ENCODE assay signal across 18 cellular contexts in the genomic region with DNA sequence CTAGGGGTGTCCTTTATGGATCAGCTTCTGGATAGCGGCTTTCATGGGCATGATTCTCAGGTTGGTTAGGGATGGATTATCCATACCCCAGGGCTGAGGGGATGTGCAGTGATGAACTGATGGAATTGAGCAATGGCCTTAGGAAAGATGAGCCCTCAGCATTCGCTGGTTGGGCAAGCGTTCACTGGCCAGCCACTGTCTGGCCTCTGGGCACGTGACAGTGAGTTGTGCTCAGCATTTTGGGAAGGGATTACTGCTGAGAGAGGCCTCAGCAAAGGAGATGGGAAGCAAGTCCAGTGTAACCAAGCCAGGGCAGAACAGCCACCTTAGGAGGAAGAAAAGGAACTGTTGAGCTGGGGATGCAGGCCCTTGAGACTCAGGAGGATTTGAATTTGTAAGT. TPM values are rescaled to one million over a fixed set of nuclear protein-coding genes. Genes with fewer than 3 reads are reported as not detected.
DNase-seq lines count a peak whose midpoint lies in the region; ATAC-seq and TF ChIP-seq lines count a peak whose summit lies in the region.
"Had no signal": no experiment of that assay in that cellular context is flagged by ENCODE, and none has a peak within 500 bp of the region (broad histone marks: within the 10 kb centered on the region; RNA-seq: fewer than 3 reads in every experiment).

No MANE protein-coding gene starts in this region.

- TF ChIP-seq CTCF in lower lobe of right lung (IDR thresholded peaks at IDR 0.05): no peak
- no peak for TF ChIP-seq CTCF in spleen (IDR thresholded peaks at IDR 0.05 in 8 of 11, conservative IDR thresholded peaks at IDR 0.05 in 3 of 11)

- H3K9me3 Mint-ChIP-seq in activated naive CD8-positive, alpha-beta T cell (ENCODE audit: low read depth): peaks cover 4% of the 10 kb centered on the region
- H3K9me3 Mint-ChIP-seq in activated naive CD8-positive, alpha-beta T cell treated with anti-CD3 and anti-CD28 coated beads for 36 hours: peaks cover 13% of the 10 kb centered on the region
- H3K9me3 Mint-ChIP-seq in activated CD8-positive, alpha-beta T cell treated with anti-CD3 and anti-CD28 coated beads, Interleukin-2, amount 10 ng/mL, durations not matched to agents 7 days and 5 days (ENCODE audit: insufficient read depth): no peaks in the 10 kb centered on the region

- no peaks in the 10 kb centered on the region for H3K27me3 Mint-ChIP-seq in activated naive CD8-positive, alpha-beta T cell
- no peaks in the 10 kb centered on the region for H3K27me3 Mint-ChIP-seq in activated naive CD8-positive, alpha-beta T cell treated with anti-CD3 and anti-CD28 coated beads for 36 hours
- H3K27me3 Mint-ChIP-seq in activated CD8-positive, alpha-beta T cell treated with anti-CD3 and anti-CD28 coated beads, Interleukin-2, amount 10 ng/mL, durations not matched to agents 7 days and 5 days (ENCODE audit: low read depth): no peaks in the 10 kb centered on the region
- H3K27me3 Mint-ChIP-seq: type B pancreatic cell had no signal

- CTCF ChIA-PET in activated CD8-positive, alpha-beta T cell treated with anti-CD3 and anti-CD28 coated beads, Interleukin-2, amount 10 ng/mL, durations not matched to agents 7 days and 5 days (lab: Charles Lee): interaction anchor here (0.8 to 17.6 kb wide), 3 partner anchors 21 to 84 kb away, joined by 3 to 225 read pairs (median 3); no protein-coding TSS in a partner anchor

- H3K4me3 Mint-ChIP-seq in activated naive CD8-positive, alpha-beta T cell: no peak overlapping the region
- no peak overlapping the region for H3K4me3 Mint-ChIP-seq in activated naive CD8-positive, alpha-beta T cell treated with anti-CD3 and anti-CD28 coated beads for 36 hours
- H3K4me3 Mint-ChIP-seq in activated CD8-positive, alpha-beta T cell treated with anti-CD3 and anti-CD28 coated beads, Interleukin-2, amount 10 ng/mL, durations not matched to agents 7 days and 5 days: no peak overlapping the region
- H3K4me3 Mint-ChIP-seq: activated naive CD4-positive, alpha-beta T cell treated with anti-CD3 and anti-CD28 coated beads for 36 hours; stimulated activated memory B cell treated with anti-CD40 and anti-IgM and Interleukin-4, amounts not matched to agents 10 μg/mL and 1 μg/mL and 100 μg/mL, for 72 hours; type B pancreatic cell had no signal

- no peak for DNase-seq in activated naive CD8-positive, alpha-beta T cell treated with anti-CD3 and anti-CD28 coated beads for 36 hours
- DNase-seq in activated CD8-positive, alpha-beta T cell treated with anti-CD3 and anti-CD28 coated beads, Interleukin-2, amount 10 ng/mL, durations not matched to agents 7 days and 5 days: no peak
- DNase-seq in lower lobe of right lung (peak; percentile 60), spleen (no peak), NCI-H2171 treated with DMSO at 0.1 percent for 48 hours (lab: John Stamatoyannopoulos, UW) (no peak)
- DNase-seq in activated T-cell treated with anti-CD3 and anti-CD28 coated beads, Interleukin-2, amount 50 U/mL, for 48 hours: no peak
- DNase-seq: activated naive CD4-positive, alpha-beta T cell treated with anti-CD3 and anti-CD28 coated beads for 36 hours; brain microvascular endothelial cell; dorsolateral prefrontal cortex; EL; NCI-H1436; NCI-H2227 treated with DMSO at 0.1 percent for 48 hours had no signal

- peaks cover 11% of the 10 kb centered on the region for H3K36me3 Mint-ChIP-seq in activated naive CD8-positive, alpha-beta T cell
- H3K36me3 Mint-ChIP-seq in activated naive CD8-positive, alpha-beta T cell treated with anti-CD3 and anti-CD28 coated beads for 36 hours: peaks cover 28% of the 10 kb centered on the region
- peaks cover 56% of the 10 kb centered on the region for H3K36me3 Mint-ChIP-seq in activated CD8-positive, alpha-beta T cell treated with anti-CD3 and anti-CD28 coated beads, Interleukin-2, amount 10 ng/mL, durations not matched to agents 7 days and 5 days (ENCODE audit: low read depth)

- H3K27me3 ChIP-seq in lower lobe of right lung (ENCODE audit: low read depth) (no peaks in the 10 kb centered on the region), spleen (replicated peaks in 1 of 7) (no peaks in the 10 kb centered on the region)
- H3K27me3 ChIP-seq: brain microvascular endothelial cell, dorsolateral prefrontal cortex, hepatocyte had no signal

- ATAC-seq in activated CD8-positive, alpha-beta T cell treated with anti-CD3 and anti-CD28 coated beads, Interleukin-2, amount 10 ng/mL, durations not matched to agents 7 days and 5 days: no peak
- peak; percentile 31 to 52 for ATAC-seq in lower lobe of right lung
- no peak for ATAC-seq in HG03097 (IDR thresholded peaks at IDR 0.05; ENCODE audit: low FRiP score, unreplicated experiment)
- ATAC-seq: activated CD4-positive, CD25-positive, alpha-beta regulatory T cell treated with anti-CD3 and anti-CD28 coated beads, Interleukin-2, amount 50 U/mL, for 24 hours; stimulated activated memory B cell treated with anti-CD40 and anti-IgM and Interleukin-4, amounts not matched to agents 10 μg/mL and 1 μg/mL and 100 μg/mL, for 72 hours had no signal

- intact Hi-C loops in lower lobe of right lung (cut with DNase I) (no loop called here), spleen (cut with DNase I; ENCODE audit: low total_unique reads) (no loop called here)

- POLR2A ChIA-PET in activated CD8-positive, alpha-beta T cell treated with anti-CD3 and anti-CD28 coated beads, Interleukin-2, amount 10 ng/mL, durations not matched to agents 7 days and 5 days (lab: Charles Lee): interaction anchor here (3.0 to 4.0 kb wide), 2 partner anchors 17 to 23 kb away, joined by 22 to 24 read pairs; a partner anchor contains a TSS

- no peak overlapping the region for H3K27ac ChIP-seq in lower lobe of right lung
- H3K27ac ChIP-seq in spleen: peak overlapping the region in 5 of 8 donors; percentile 33 to 82 (median 76)
- H3K27ac ChIP-seq: hepatocyte had no signal

- H3K9me3 ChIP-seq in lower lobe of right lung: no peaks in the 10 kb centered on the region
- peaks cover 0 to 7% (median 0%) of the 10 kb centered on the region in 8 donors for H3K9me3 ChIP-seq in spleen

- H3K36me3 ChIP-seq in lower lobe of right lung (no peaks in the 10 kb centered on the region), spleen (peaks cover 0 to 34% (median 0%) of the 10 kb centered on the region in 6 donors)
- H3K36me3 ChIP-seq: brain microvascular endothelial cell had no signal

- H3K4me3 ChIP-seq in lower lobe of right lung (no peak overlapping the region), spleen (no peak overlapping the region)
- H3K4me3 ChIP-seq: dorsolateral prefrontal cortex, hepatocyte had no signal

- H3K4me1 ChIP-seq in lower lobe of right lung: peaks cover 31% of the 10 kb centered on the region
- H3K4me1 ChIP-seq in spleen: peaks cover 22 to 100% (median 72%) of the 10 kb centered on the region in 6 donors

- no peak for TF ChIP-seq POLR2A in spleen (IDR thresholded peaks at IDR 0.05)

- H3K4me1 Mint-ChIP-seq in activated naive CD8-positive, alpha-beta T cell (ENCODE audit: low read depth): peaks cover 78% of the 10 kb centered on the region
- H3K4me1 Mint-ChIP-seq in activated naive CD8-positive, alpha-beta T cell treated with anti-CD3 and anti-CD28 coated beads for 36 hours: peaks cover 72% of the 10 kb centered on the region
- H3K4me1 Mint-ChIP-seq in activated CD8-positive, alpha-beta T cell treated with anti-CD3 and anti-CD28 coated beads, Interleukin-2, amount 10 ng/mL, durations not matched to agents 7 days and 5 days (ENCODE audit: low read depth): peaks cover 78% of the 10 kb centered on the region

- H3K27ac Mint-ChIP-seq in activated naive CD8-positive, alpha-beta T cell: peak overlapping the region; percentile 37
- H3K27ac Mint-ChIP-seq in activated naive CD8-positive, alpha-beta T cell treated with anti-CD3 and anti-CD28 coated beads for 36 hours: no peak overlapping the region
- peak overlapping the region; percentile 45 for H3K27ac Mint-ChIP-seq in activated CD8-positive, alpha-beta T cell treated with anti-CD3 and anti-CD28 coated beads, Interleukin-2, amount 10 ng/mL, durations not matched to agents 7 days and 5 days
- H3K27ac Mint-ChIP-seq: activated naive CD4-positive, alpha-beta T cell treated with anti-CD3 and anti-CD28 coated beads for 36 hours; stimulated activated memory B cell treated with anti-CD40 and anti-IgM and Interleukin-4, amounts not matched to agents 10 μg/mL and 1 μg/mL and 100 μg/mL, for 72 hours; type B pancreatic cell had no signal

- WGBS in spleen, 5 donors: 60 to 96% (median 67%) methylated on average over 2 to 4 of the region's 4 CpGs

RNA-seq across cellular contexts. Expression of a gene that starts 17.4 kb away (rescaled TPM):
- 10 to 100 TPM; 28.2 to 30.6 TPM for total RNA-seq in activated naive CD8-positive, alpha-beta T cell treated with anti-CD3 and anti-CD28 coated beads for 36 hours
- 10 to 100 TPM; 66.6 to 75.0 TPM for total RNA-seq in activated CD8-positive, alpha-beta T cell treated with anti-CD3 and anti-CD28 coated beads, Interleukin-2, amount 10 ng/mL, durations not matched to agents 7 days and 5 days
- total RNA-seq in lower lobe of right lung (64.7 TPM), spleen (100 to 1,000 TPM in 4 of 7 donors, 10 to 100 TPM in 3; 68.2 to 190 (median 156) TPM)
- 10 to 100 TPM in 1 of 3 donors, 1 to 10 TPM in 2; 4.4 to 17.8 (median 6.7) TPM for polyA plus RNA-seq in spleen

Comparison
In these comparisons a context has a peak if more than half of its experiments do, and no peak if none do; other contexts are left out.
1. ATAC-seq: peak in lower lobe of right lung (2 of 2); none in activated CD8-positive, alpha-beta T cell treated with anti-CD3 and anti-CD28 coated beads, Interleukin-2, amount 10 ng/mL, durations not matched to agents 7 days and 5 days (single experiment) and HG03097 (single experiment).